Comparison of ENCODE assay signal across 1 cellular context in the genomic region with DNA sequence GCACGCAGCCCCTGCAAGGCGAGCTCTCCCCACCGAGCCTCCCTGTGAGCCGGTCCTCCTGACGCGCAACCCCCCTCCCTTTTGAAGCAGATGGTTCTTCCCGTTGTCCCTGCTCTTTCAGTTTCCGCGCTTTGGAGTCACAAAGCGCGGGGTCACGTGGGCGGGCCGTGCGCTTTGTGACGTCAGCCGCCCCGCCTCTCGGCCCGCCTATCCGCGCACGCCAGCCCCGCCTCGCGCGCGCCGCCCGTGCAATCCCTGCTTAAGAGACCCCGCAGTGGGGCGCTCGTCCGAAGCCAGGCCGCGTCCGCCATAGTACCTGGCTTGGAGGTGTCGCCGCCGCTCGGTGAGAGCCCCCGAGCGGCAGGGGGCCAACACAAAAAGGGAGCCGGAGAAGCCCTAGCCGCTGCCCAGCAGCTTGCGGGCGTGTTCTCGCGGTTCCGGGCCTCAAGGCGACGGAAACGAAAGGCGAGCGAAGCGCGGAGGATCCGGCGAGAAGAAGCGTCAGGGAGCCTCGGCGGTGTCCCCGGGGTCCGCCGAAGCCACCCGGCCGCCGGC.
TF ChIP-seq lines count a peak whose summit lies in the region.

RBBP6 (plus strand) TSS at position 272 of the 555 bp plus-strand sequence. CDS start 1,061 bp downstream, outside the sequence.

TF ChIP-seq in GM23338, 12 proteins besides CTCF, POLR2A, EP300 and RAD21 (continued from another document):
- TF ChIP-seq ZNF462 (CRISPR knock-in tag; IDR thresholded peaks at IDR 0.05), result no peak
- no peak for TF ChIP-seq NANOG (IDR thresholded peaks at IDR 0.05; ENCODE audit: borderline replicate concordance)
- no peak for TF ChIP-seq JUNB (IDR thresholded peaks at IDR 0.05; ENCODE audit: unreplicated experiment)
- TF ChIP-seq EZH2phosphoT487 (IDR thresholded peaks at IDR 0.05; ENCODE audit: unreplicated experiment), result no peak
